Comparison of ENCODE assay signal across 36 cellular contexts in the genomic region with DNA sequence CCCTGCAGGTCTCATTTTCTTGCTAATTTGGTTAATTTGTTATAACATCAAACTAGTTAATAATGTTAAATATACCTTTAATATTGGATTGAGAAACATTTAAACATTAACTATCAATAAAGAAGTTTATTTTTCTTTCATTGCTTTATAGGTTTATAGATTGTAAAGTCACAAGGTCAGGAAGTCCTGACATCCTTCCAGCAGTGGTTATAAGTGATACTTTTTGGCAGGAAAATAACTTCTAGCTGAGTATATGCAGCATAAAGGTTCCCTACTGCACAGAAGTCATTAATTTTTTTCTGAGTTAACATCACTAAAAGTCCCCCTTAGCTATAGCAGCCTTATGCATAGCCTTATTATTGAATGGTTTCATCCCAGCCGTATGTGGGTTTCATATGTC.
"Had no signal": no experiment of that assay in that cellular context is flagged by ENCODE, and none has a peak within 500 bp of the region (broad histone marks: within the 10 kb centered on the region; RNA-seq: fewer than 3 reads in every experiment).

No MANE protein-coding gene starts in this region.

- H3K4me3 Mint-ChIP-seq: activated CD4-positive, alpha-beta memory T cell treated with anti-CD3 and anti-CD28 coated beads, Interleukin-2, amount 10 ng/mL, durations not matched to agents 7 days and 5 days; activated naive CD4-positive, alpha-beta T cell treated with anti-CD3 and anti-CD28 coated beads, Interleukin-2, amount 50 U/mL, for 24 hours; activated T-cell treated with anti-CD3 and anti-CD28 coated beads, Interleukin-2, amount 50 U/mL, for 24 hours; IgD-negative memory B cell; T-helper 1 cell treated with Interleukin-12 subunit alpha and Interleukin-12 subunit beta and Interleukin-4 antibody, amounts not matched to agents 30 μg/mL and 1 μg/mL, for 36 hours; T-helper 2 cell treated with Interferon-gamma antibody and Interleukin-4, amounts not matched to agents 5 μg/mL and 100 μg/mL, for 36 hours; WTC11 had no signal

- H3K4me3 ChIP-seq: ascending aorta, cardiac muscle cell, MG63, Peyer's patch, SJSA1 had no signal

- H3K9ac ChIP-seq: SK-N-SH had no signal

- H3K27me3 Mint-ChIP-seq: activated CD4-positive, alpha-beta memory T cell treated with anti-CD3 and anti-CD28 coated beads, Interleukin-2, amount 10 ng/mL, durations not matched to agents 7 days and 5 days; activated naive CD4-positive, alpha-beta T cell treated with anti-CD3 and anti-CD28 coated beads, Interleukin-2, amount 50 U/mL, for 24 hours; activated T-cell treated with anti-CD3 and anti-CD28 coated beads, Interleukin-2, amount 50 U/mL, for 24 hours; IgD-negative memory B cell had no signal

- H3K9me3 ChIP-seq: ascending aorta, MG63, Peyer's patch, SJSA1, SK-N-SH had no signal

- ATAC-seq: activated CD4-positive, CD25-positive, alpha-beta regulatory T cell treated with anti-CD3 and anti-CD28 coated beads, Interleukin-2, amount 50 U/mL, for 24 hours; PC-3; WTC11 had no signal

- H3K4me1 ChIP-seq: ascending aorta, Peyer's patch had no signal

- H3K4me2 ChIP-seq: SK-N-SH had no signal

- H3K27ac Mint-ChIP-seq: activated CD4-positive, alpha-beta memory T cell treated with anti-CD3 and anti-CD28 coated beads, Interleukin-2, amount 10 ng/mL, durations not matched to agents 7 days and 5 days; activated naive CD4-positive, alpha-beta T cell treated with anti-CD3 and anti-CD28 coated beads, Interleukin-2, amount 50 U/mL, for 24 hours; activated T-cell treated with anti-CD3 and anti-CD28 coated beads, Interleukin-2, amount 50 U/mL, for 24 hours; activated T-helper 2 cell treated with anti-CD3 and anti-CD28 coated beads, Interferon-gamma antibody, Interleukin-2, Interleukin-4, amounts not matched to agents 10 μg/mL and 5 μg/mL and 100 μg/mL, durations not matched to agents 14 hours and 24 hours and 36 hours; IgD-negative memory B cell; T-helper 1 cell treated with Interleukin-12 subunit alpha and Interleukin-12 subunit beta and Interleukin-4 antibody, amounts not matched to agents 30 μg/mL and 1 μg/mL, for 36 hours; T-helper 2 cell treated with Interferon-gamma antibody and Interleukin-4, amounts not matched to agents 5 μg/mL and 100 μg/mL, for 36 hours; WTC11 had no signal

- H3K36me3 Mint-ChIP-seq: WTC11 had no signal

- DNase-seq: activated CD4-positive, alpha-beta memory T cell treated with anti-CD3 and anti-CD28 coated beads, Interleukin-2, amount 10 ng/mL, durations not matched to agents 7 days and 5 days; activated CD4-positive, alpha-beta T cell treated with anti-CD3 and anti-CD28 coated beads for 48 hours; activated CD8-positive, alpha-beta memory T cell treated with anti-CD3 and anti-CD28 coated beads for 24 hours; activated gamma-delta T cell; activated naive CD4-positive, alpha-beta T cell treated with Interleukin-2 at 50 U/mL for 16 hours; activated T-cell treated with anti-CD3 and anti-CD28 coated beads, Interleukin-2, amount 50 U/mL, for 24 hours; amygdala; cerebellar nuclear complex; Karpas-422; KBM-7; MG63; NCI-H1048; NCI-H1105 treated with DMSO at 0.1 percent for 48 hours; NCI-H1436; NCI-H1694; NCI-H1930; NCI-H2081 treated with DMSO at 0.1 percent for 48 hours; NCI-H345; NCI-H524 treated with DMSO at 0.1 percent for 48 hours; NK-92 treated with Interleukin-12 subunit alpha and Interleukin-12 subunit beta, amount 100 ng/mL, for 24 hours; PC-3; Peyer's patch; RPMI8226; SHP77 treated with DMSO at 0.1 percent for 48 hours; SK-N-SH had no signal

- H3K27ac ChIP-seq: ascending aorta, cardiac muscle cell, Peyer's patch, SJSA1 had no signal

- H3K9me3 Mint-ChIP-seq: activated CD4-positive, alpha-beta memory T cell treated with anti-CD3 and anti-CD28 coated beads, Interleukin-2, amount 10 ng/mL, durations not matched to agents 7 days and 5 days; activated naive CD4-positive, alpha-beta T cell treated with anti-CD3 and anti-CD28 coated beads, Interleukin-2, amount 50 U/mL, for 24 hours; activated T-cell treated with anti-CD3 and anti-CD28 coated beads, Interleukin-2, amount 50 U/mL, for 24 hours; activated T-helper 2 cell treated with anti-CD3 and anti-CD28 coated beads, Interferon-gamma antibody, Interleukin-2, Interleukin-4, amounts not matched to agents 10 μg/mL and 5 μg/mL and 100 μg/mL, durations not matched to agents 14 hours and 24 hours and 36 hours; IgD-negative memory B cell; T-helper 1 cell treated with Interleukin-12 subunit alpha and Interleukin-12 subunit beta and Interleukin-4 antibody, amounts not matched to agents 30 μg/mL and 1 μg/mL, for 36 hours; T-helper 2 cell treated with Interferon-gamma antibody and Interleukin-4, amounts not matched to agents 5 μg/mL and 100 μg/mL, for 36 hours; WTC11 had no signal

- H3K27me3 ChIP-seq: ascending aorta, cardiac muscle cell, MG63, Peyer's patch, SJSA1 had no signal

- FAIRE-seq: TTC549 had no signal
